ENCODE assay signal across 1 cellular context in the genomic region with DNA sequence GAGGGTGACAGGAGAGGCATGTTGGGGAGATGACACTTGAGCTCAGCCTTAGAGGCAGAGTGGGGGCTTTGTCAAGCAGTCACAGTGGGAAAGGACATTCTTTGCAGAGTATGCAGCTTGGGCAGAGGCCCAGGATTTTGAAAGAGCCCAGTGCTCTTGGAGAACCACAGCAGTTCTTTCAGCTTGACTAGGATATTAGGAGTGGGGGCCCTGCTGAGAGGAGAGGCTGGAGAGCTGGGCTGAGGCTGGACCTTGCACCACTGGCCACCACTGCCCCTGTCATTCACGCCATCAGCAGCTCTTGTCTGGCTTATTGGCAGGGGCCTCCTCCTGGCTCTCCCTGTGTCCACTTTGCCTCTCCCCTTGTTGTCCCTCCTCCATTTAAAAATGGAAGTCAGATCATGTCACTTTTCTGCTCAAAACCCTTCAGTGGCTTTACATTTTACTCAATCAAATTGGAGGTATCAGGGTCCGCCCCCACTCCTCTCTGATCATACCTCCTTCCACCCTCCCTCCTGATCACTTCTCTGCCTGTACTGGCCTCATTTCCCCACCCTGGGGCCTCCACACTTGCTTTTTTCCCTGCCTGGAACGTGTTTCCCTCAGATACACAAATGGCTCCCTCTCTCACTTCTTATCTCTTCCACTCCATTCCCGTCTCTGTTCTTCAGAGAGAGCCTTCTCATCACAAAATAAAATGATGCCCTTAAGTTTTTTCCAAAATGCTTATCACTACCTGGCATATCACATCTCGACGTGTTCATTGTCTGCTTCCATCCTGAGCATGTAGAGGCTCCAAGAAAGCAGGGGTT.
TF ChIP-seq lines count a peak whose summit lies in the region.

No MANE protein-coding gene starts in this region.

TF ChIP-seq in K562, 482 proteins besides CTCF, POLR2A, EP300 and RAD21 (continued from another document):
- TF ChIP-seq, protein P1, sequence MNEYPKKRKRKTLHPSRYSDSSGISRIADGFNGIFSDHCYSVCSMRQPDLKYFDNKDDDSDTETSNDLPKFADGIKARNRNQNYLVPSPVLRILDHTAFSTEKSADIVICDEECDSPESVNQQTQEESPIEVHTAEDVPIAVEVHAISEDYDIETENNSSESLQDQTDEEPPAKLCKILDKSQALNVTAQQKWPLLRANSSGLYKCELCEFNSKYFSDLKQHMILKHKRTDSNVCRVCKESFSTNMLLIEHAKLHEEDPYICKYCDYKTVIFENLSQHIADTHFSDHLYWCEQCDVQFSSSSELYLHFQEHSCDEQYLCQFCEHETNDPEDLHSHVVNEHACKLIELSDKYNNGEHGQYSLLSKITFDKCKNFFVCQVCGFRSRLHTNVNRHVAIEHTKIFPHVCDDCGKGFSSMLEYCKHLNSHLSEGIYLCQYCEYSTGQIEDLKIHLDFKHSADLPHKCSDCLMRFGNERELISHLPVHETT (CRISPR knock-in tag; conservative IDR thresholded peaks at IDR 0.05 in 1 of 2, IDR thresholded peaks at IDR 0.05 in 1 of 2), result no peak
- 0 out of 2 replicates have a peak, but pooled peaks have one; percentile 47 for TF ChIP-seq CXXC5 (CRISPR knock-in tag; IDR thresholded peaks at IDR 0.05)
- no peak for TF ChIP-seq SMARCA5 (IDR thresholded peaks at IDR 0.05)
- TF ChIP-seq DPF2 (IDR thresholded peaks at IDR 0.05), result peak; percentile 72
TF ChIP-seq in K562: peak in this region for 32.
